In genomic region chr16:86492961-86493639, GRCh38 we compare ENCODE assay signal across 15 cellular contexts. TPM values are rescaled to one million over a fixed set of nuclear protein-coding genes. Genes with fewer than 3 reads are reported as not detected.
"Had no signal": no experiment of that assay in that cellular context is flagged by ENCODE, and none has a peak within 500 bp of the region (broad histone marks: within the 10 kb centered on the region; RNA-seq: fewer than 3 reads in every experiment).

No MANE protein-coding gene starts in this region.

- H3K36me3 ChIP-seq: heart right ventricle, right lobe of liver had no signal

- ATAC-seq: activated CD8-positive, alpha-beta T cell treated with anti-CD3 and anti-CD28 coated beads for 36 hours; heart right ventricle; natural killer cell treated with Interleukin-12 subunit alpha and Interleukin-12 subunit beta and Interleukin-15 and Interleukin-18, amount 100 ng/mL, for 72 hours; right lobe of liver; stimulated activated naive CD8-positive, alpha-beta T cell treated with anti-CD3 and anti-CD28 coated beads, Interleukin-15, Interleukin-2, amounts not matched to agents 100 U/mL and 50 U/mL, for 24 hours had no signal

- H3K4me1 ChIP-seq: right lobe of liver had no signal

- H3K4me3 ChIP-seq: coronary artery, heart right ventricle, right lobe of liver had no signal

- DNase-seq: activated B cell treated with CpG ODN at 0.5 μM for 24 hours; activated CD4-positive, alpha-beta T cell treated with anti-CD3 and anti-CD28 coated beads for 48 hours; activated CD8-positive, alpha-beta T cell treated with anti-CD3 and anti-CD28 coated beads for 36 hours; activated effector memory CD4-positive, alpha-beta T cell treated with anti-CD3 and anti-CD28 coated beads, Interleukin-2, amount 50 U/mL, for 16 hours; activated T-cell treated with anti-CD3 and anti-CD28 coated beads, Interleukin-2, amount 50 U/mL, for 48 hours; amniotic stem cell; heart right ventricle; islet precursor cell; mammary epithelial cell; nucleus accumbens; right lobe of liver; stimulated activated naive CD8-positive, alpha-beta T cell treated with anti-CD3 and anti-CD28 coated beads, Interleukin-15, Interleukin-2, amounts not matched to agents 100 U/mL and 50 U/mL, for 24 hours had no signal

- H3K27ac ChIP-seq: coronary artery, heart right ventricle, right lobe of liver had no signal

- H3K9me3 ChIP-seq: heart right ventricle, right lobe of liver had no signal

RNA-seq across cellular contexts. Expression of gene FOXF1, which starts 17.2 kb away (rescaled TPM):
- total RNA-seq: activated B cell treated with CpG ODN at 0.5 μM for 24 hours; activated CD8-positive, alpha-beta T cell treated with anti-CD3 and anti-CD28 coated beads for 36 hours; mammary epithelial cell; natural killer cell treated with Interleukin-12 subunit alpha and Interleukin-12 subunit beta and Interleukin-15 and Interleukin-18, amount 100 ng/mL, for 72 hours; progenitor cell of endocrine pancreas had no signal
- polyA plus RNA-seq: mammary epithelial cell had no signal
